In genomic region chrX:49264460-49264859, GRCh38 we compare ENCODE assay signal across 24 cellular contexts. TPM values are rescaled to one million over a fixed set of nuclear protein-coding genes. Genes with fewer than 3 reads are reported as not detected.
DNase-seq lines count a peak whose midpoint lies in the region; ATAC-seq and TF ChIP-seq lines count a peak whose summit lies in the region.
"Had no signal": no experiment of that assay in that cellular context is flagged by ENCODE, and none has a peak within 500 bp of the region (broad histone marks: within the 10 kb centered on the region; RNA-seq: fewer than 3 reads in every experiment).

Gene FOXP3, minus strand, starts transcription at chrX:49264710. Its CDS starts 6,205 bp downstream, at chrX:49258505.

- H3K4me1 ChIP-seq in PC-3 (ENCODE audit: insufficient read depth, low read length) = peaks cover 7% of the 10 kb centered on the region
- H3K4me1 ChIP-seq: colonic mucosa, left lung, SJSA1, testis had no signal

- H3F3A ChIP-seq in PC-3 (ENCODE audit: low read length, unreplicated experiment) = no peaks in the 10 kb centered on the region

- H3K4me3 Mint-ChIP-seq in activated naive CD8-positive, alpha-beta T cell treated with anti-CD3 and anti-CD28 coated beads for 36 hours = peak within 1 kb of the TSS; percentile 77
- peak within 1 kb of the TSS; percentile 70 for H3K4me3 Mint-ChIP-seq in stimulated activated effector memory CD8-positive, alpha-beta T cell treated with anti-CD3 and anti-CD28 coated beads, Interleukin-12 subunit alpha, Interleukin-12 subunit beta, amount 100 ng/mL, for 72 hours

- H3K79me2 ChIP-seq in PC-3 (ENCODE audit: low read length) = no peaks in the 10 kb centered on the region
- H3K79me2 ChIP-seq: hepatocyte had no signal

- no peak within 1 kb of the TSS for H3K9ac ChIP-seq in PC-3 (ENCODE audit: low read length)

- H2AFZ ChIP-seq in PC-3 (ENCODE audit: low read length) = no peak within 1 kb of the TSS
- H2AFZ ChIP-seq: hepatocyte had no signal

- H3K4me2 ChIP-seq in PC-3 (ENCODE audit: low read length) = no peak within 1 kb of the TSS
- H3K4me2 ChIP-seq: hepatocyte had no signal

- H3K4me3 ChIP-seq in PC-3 (ENCODE audit: low read length) = no peak within 1 kb of the TSS
- H3K4me3 ChIP-seq: colonic mucosa, hepatocyte, left lung, SJSA1, testis had no signal

- H3K36me3 Mint-ChIP-seq in activated naive CD8-positive, alpha-beta T cell treated with anti-CD3 and anti-CD28 coated beads for 36 hours = peaks cover 6% of the 10 kb centered on the region
- H3K36me3 Mint-ChIP-seq in stimulated activated effector memory CD8-positive, alpha-beta T cell treated with anti-CD3 and anti-CD28 coated beads, Interleukin-12 subunit alpha, Interleukin-12 subunit beta, amount 100 ng/mL, for 72 hours = peaks cover 55% of the 10 kb centered on the region

- H3K4me1 Mint-ChIP-seq in activated naive CD8-positive, alpha-beta T cell treated with anti-CD3 and anti-CD28 coated beads for 36 hours = peaks cover 47% of the 10 kb centered on the region
- peaks cover 54% of the 10 kb centered on the region for H3K4me1 Mint-ChIP-seq in stimulated activated effector memory CD8-positive, alpha-beta T cell treated with anti-CD3 and anti-CD28 coated beads, Interleukin-12 subunit alpha, Interleukin-12 subunit beta, amount 100 ng/mL, for 72 hours

- peak; percentile 5 to 18 for ATAC-seq in activated CD4-positive, CD25-positive, alpha-beta regulatory T cell treated with anti-CD3 and anti-CD28 coated beads, Interleukin-2, amount 50 U/mL, for 24 hours
- ATAC-seq in stimulated activated effector memory CD8-positive, alpha-beta T cell treated with anti-CD3 and anti-CD28 coated beads, Interleukin-12 subunit alpha, Interleukin-12 subunit beta, amount 100 ng/mL, for 72 hours = no peak
- no peak for ATAC-seq in PC-3
- no peak for ATAC-seq in GM21367 (IDR thresholded peaks at IDR 0.05; ENCODE audit: unreplicated experiment)
- ATAC-seq: esophagus mucosa, left lung had no signal

- H4K20me1 ChIP-seq in PC-3 (ENCODE audit: low read length) = no peaks in the 10 kb centered on the region

- no peaks in the 10 kb centered on the region for H3K9me3 ChIP-seq in PC-3 (ENCODE audit: low read length)
- H3K9me3 ChIP-seq: colonic mucosa, left lung, SJSA1, testis had no signal

- CTCF ChIA-PET in PC-3 (lab: Charles Lee) = no interaction called here

- H3K36me3 ChIP-seq in PC-3 (ENCODE audit: low read depth, low read length) = no peaks in the 10 kb centered on the region
- H3K36me3 ChIP-seq: colonic mucosa, left lung, SJSA1 had no signal

- no peak within 1 kb of the TSS for H3K27ac ChIP-seq in PC-3 (ENCODE audit: low read length)
- H3K27ac ChIP-seq: colonic mucosa, hepatocyte, left lung, SJSA1, testis had no signal

- peaks cover 4% of the 10 kb centered on the region for H3K27me3 Mint-ChIP-seq in activated naive CD8-positive, alpha-beta T cell treated with anti-CD3 and anti-CD28 coated beads for 36 hours

- POLR2A ChIA-PET in PC-3 (lab: Charles Lee; ENCODE audit: unreplicated experiment) = no interaction called here

- H3K27me3 ChIP-seq in PC-3 (ENCODE audit: low read length) = no peaks in the 10 kb centered on the region
- H3K27me3 ChIP-seq: colonic mucosa, hepatocyte, left lung, SJSA1, testis had no signal

- intact Hi-C loops in PC-3 (cut with micrococcal nuclease) = no loop called here

- H3K9me3 Mint-ChIP-seq in activated naive CD8-positive, alpha-beta T cell treated with anti-CD3 and anti-CD28 coated beads for 36 hours = no peaks in the 10 kb centered on the region
- H3K9me3 Mint-ChIP-seq in stimulated activated effector memory CD8-positive, alpha-beta T cell treated with anti-CD3 and anti-CD28 coated beads, Interleukin-12 subunit alpha, Interleukin-12 subunit beta, amount 100 ng/mL, for 72 hours = no peaks in the 10 kb centered on the region

- TF ChIP-seq CTCF in PC-3 (conservative IDR thresholded peaks at IDR 0.05; ENCODE audit: low read depth, low read length) = no peak

- no peaks in the 10 kb centered on the region for H3K9me2 ChIP-seq in PC-3 (replicated peaks; ENCODE audit: low read length)

- no TSS peak for BruUV-seq in PC-3 (replicated peaks; lab: Mats Ljungman, UMichigan)

- DNase-seq in activated CD4-positive, CD25-positive, alpha-beta regulatory T cell treated with anti-CD3 and anti-CD28 coated beads, Interleukin-2, amount 50 U/mL, for 72 hours = no peak
- DNase-seq in stimulated activated CD4-positive, alpha-beta T cell treated with anti-CD3 and anti-CD28 coated beads, Interleukin-15, amount 100 ng/mL, for 24 hours = peak; percentile 19
- no peak for DNase-seq in stimulated activated CD4-positive, alpha-beta T cell treated with anti-CD3 and anti-CD28 coated beads, Interleukin-12 subunit alpha, Interleukin-12 subunit beta, amount 100 ng/mL, for 4 hours
- DNase-seq in activated naive CD8-positive, alpha-beta T cell treated with anti-CD3 and anti-CD28 coated beads for 36 hours = no peak
- DNase-seq in stimulated activated effector memory CD8-positive, alpha-beta T cell treated with anti-CD3 and anti-CD28 coated beads, Interleukin-12 subunit alpha, Interleukin-12 subunit beta, amount 100 ng/mL, for 72 hours (ENCODE audit: low spot score in 2 of 2) = no peak
- DNase-seq in PC-3 = no peak
- DNase-seq: colonic mucosa, foreskin melanocyte, GDM1, left lung, mesendoderm, NCI-H1048, NCI-H1694 treated with DMSO at 0.1 percent for 48 hours, NCI-H2171 treated with DMSO at 0.1 percent for 48 hours, NCI-H524 treated with DMSO at 0.1 percent for 48 hours, testis had no signal

- peak within 1 kb of the TSS; percentile 79 for H3K27ac Mint-ChIP-seq in activated naive CD8-positive, alpha-beta T cell treated with anti-CD3 and anti-CD28 coated beads for 36 hours
- peak within 1 kb of the TSS; percentile 70 for H3K27ac Mint-ChIP-seq in stimulated activated effector memory CD8-positive, alpha-beta T cell treated with anti-CD3 and anti-CD28 coated beads, Interleukin-12 subunit alpha, Interleukin-12 subunit beta, amount 100 ng/mL, for 72 hours

RNA-seq across cellular contexts. Expression of gene FOXP3, which starts in this region (rescaled TPM):
- total RNA-seq in activated naive CD8-positive, alpha-beta T cell treated with anti-CD3 and anti-CD28 coated beads for 36 hours = 10 to 100 TPM; 11.2 to 11.9 TPM
- not detected in 2 replicates for total RNA-seq in PC-3 (2014; rRNA removed)
- total RNA-seq: A172, omental fat pad, RPMI7951, SJSA1 had no signal

Comparison
In these comparisons a context has a peak if more than half of its experiments do, and no peak if none do; other contexts are left out.
1. RNA of gene FOXP3 (total RNA-seq): 11.2 to 11.9 TPM in activated naive CD8-positive, alpha-beta T cell treated with anti-CD3 and anti-CD28 coated beads for 36 hours; not detected in PC-3; every median in the first group is over 10 times any median in the second.
2. ATAC-seq: peak in activated CD4-positive, CD25-positive, alpha-beta regulatory T cell treated with anti-CD3 and anti-CD28 coated beads, Interleukin-2, amount 50 U/mL, for 24 hours (2 of 2); none in stimulated activated effector memory CD8-positive, alpha-beta T cell treated with anti-CD3 and anti-CD28 coated beads, Interleukin-12 subunit alpha, Interleukin-12 subunit beta, amount 100 ng/mL, for 72 hours (single experiment), PC-3 (single experiment) and GM21367 (single experiment).